ENCODE assay signal across 1 cellular context in the genomic region with DNA sequence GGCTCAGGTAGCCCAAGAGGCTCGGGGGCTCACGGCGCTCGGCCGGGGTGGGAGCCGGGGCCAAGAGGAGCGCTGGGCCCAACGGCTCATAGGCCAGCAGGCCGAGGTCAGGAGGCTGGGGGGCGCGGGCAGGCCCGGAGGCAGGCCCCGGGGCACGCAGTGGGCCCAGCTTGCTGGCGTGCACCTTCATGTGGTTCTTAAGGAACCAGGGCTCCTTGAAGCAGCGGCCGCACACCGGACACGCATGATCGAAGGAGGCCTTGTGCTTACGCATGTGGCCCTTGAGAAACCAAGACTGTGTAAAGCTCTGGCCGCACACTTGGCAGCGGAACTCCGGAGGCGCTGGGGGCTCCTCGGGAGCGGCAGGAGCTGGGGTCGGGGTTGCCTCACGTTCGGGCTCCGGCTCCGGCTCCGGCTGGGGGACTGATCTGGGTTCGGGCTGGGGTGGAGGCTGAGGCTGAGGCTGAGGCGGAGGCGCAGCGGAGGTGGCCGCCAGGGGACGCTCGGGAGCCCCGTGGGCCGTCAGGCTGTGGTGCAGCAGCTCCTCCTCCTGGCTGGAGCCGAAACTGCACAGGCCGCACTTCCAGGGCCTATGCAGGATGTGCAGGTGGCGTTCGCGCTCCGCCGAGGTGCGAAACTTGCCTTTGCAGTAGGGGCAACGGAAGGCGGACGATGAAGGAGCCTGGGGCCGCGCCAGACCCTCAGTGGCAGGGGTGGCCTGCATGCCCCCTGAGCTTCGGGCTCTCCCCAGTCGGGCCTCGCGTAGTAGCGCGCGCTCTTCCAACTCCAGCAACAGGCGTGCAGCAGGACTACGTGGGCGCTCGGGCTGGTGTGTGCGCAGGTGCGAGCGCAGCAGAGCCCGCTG.
TF ChIP-seq lines count a peak whose summit lies in the region.

No MANE protein-coding gene starts in this region.

TF ChIP-seq in HepG2, 621 proteins besides CTCF, POLR2A, EP300 and RAD21 (continued from another document and continues in another):
- TF ChIP-seq, protein P1, sequence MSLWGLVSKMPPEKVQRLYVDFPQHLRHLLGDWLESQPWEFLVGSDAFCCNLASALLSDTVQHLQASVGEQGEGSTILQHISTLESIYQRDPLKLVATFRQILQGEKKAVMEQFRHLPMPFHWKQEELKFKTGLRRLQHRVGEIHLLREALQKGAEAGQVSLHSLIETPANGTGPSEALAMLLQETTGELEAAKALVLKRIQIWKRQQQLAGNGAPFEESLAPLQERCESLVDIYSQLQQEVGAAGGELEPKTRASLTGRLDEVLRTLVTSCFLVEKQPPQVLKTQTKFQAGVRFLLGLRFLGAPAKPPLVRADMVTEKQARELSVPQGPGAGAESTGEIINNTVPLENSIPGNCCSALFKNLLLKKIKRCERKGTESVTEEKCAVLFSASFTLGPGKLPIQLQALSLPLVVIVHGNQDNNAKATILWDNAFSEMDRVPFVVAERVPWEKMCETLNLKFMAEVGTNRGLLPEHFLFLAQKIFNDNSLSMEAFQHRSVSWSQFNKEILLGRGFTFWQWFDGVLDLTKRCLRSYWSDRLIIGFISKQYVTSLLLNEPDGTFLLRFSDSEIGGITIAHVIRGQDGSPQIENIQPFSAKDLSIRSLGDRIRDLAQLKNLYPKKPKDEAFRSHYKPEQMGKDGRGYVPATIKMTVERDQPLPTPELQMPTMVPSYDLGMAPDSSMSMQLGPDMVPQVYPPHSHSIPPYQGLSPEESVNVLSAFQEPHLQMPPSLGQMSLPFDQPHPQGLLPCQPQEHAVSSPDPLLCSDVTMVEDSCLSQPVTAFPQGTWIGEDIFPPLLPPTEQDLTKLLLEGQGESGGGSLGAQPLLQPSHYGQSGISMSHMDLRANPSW (CRISPR knock-in tag; IDR thresholded peaks at IDR 0.05; ENCODE audit: borderline replicate concordance), result 0 out of 2 replicates have a peak, but pooled peaks have one; percentile 47
- TF ChIP-seq ZNF549 (CRISPR knock-in tag; IDR thresholded peaks at IDR 0.05), result no peak
- no peak for TF ChIP-seq JUND (CRISPR knock-in tag; IDR thresholded peaks at IDR 0.05)
- TF ChIP-seq, protein P2, sequence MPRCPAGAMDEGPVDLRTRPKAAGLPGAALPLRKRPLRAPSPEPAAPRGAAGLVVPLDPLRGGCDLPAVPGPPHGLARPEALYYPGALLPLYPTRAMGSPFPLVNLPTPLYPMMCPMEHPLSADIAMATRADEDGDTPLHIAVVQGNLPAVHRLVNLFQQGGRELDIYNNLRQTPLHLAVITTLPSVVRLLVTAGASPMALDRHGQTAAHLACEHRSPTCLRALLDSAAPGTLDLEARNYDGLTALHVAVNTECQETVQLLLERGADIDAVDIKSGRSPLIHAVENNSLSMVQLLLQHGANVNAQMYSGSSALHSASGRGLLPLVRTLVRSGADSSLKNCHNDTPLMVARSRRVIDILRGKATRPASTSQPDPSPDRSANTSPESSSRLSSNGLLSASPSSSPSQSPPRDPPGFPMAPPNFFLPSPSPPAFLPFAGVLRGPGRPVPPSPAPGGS (CRISPR knock-in tag; IDR thresholded peaks at IDR 0.05), result peak; percentile 82
- TF ChIP-seq NR2C2 (CRISPR knock-in tag; IDR thresholded peaks at IDR 0.05; ENCODE audit: borderline replicate concordance), result peak; percentile 68
- peak; percentile 64 for TF ChIP-seq TBX3 (IDR thresholded peaks at IDR 0.05; ENCODE audit: borderline replicate concordance)
- TF ChIP-seq TGIF2 (CRISPR knock-in tag; IDR thresholded peaks at IDR 0.05), result no peak
- TF ChIP-seq GABPA (IDR thresholded peaks at IDR 0.05; ENCODE audit: low read depth, low read length), result no peak
- TF ChIP-seq GABPA (CRISPR knock-in tag; IDR thresholded peaks at IDR 0.05; ENCODE audit: low read depth), result no peak
- TF ChIP-seq ZNF792 (CRISPR knock-in tag; IDR thresholded peaks at IDR 0.05), result peak; percentile 98
- no peak for TF ChIP-seq ZFP82 (CRISPR knock-in tag; IDR thresholded peaks at IDR 0.05; ENCODE audit: borderline replicate concordance)
- TF ChIP-seq ISX (CRISPR knock-in tag; conservative IDR thresholded peaks at IDR 0.05), result no peak
- no peak for TF ChIP-seq ZNF17 (CRISPR knock-in tag; IDR thresholded peaks at IDR 0.05)
- TF ChIP-seq ZIK1 (CRISPR knock-in tag; IDR thresholded peaks at IDR 0.05; ENCODE audit: borderline replicate concordance, low read depth), result peak; percentile 93
- TF ChIP-seq, protein P3, sequence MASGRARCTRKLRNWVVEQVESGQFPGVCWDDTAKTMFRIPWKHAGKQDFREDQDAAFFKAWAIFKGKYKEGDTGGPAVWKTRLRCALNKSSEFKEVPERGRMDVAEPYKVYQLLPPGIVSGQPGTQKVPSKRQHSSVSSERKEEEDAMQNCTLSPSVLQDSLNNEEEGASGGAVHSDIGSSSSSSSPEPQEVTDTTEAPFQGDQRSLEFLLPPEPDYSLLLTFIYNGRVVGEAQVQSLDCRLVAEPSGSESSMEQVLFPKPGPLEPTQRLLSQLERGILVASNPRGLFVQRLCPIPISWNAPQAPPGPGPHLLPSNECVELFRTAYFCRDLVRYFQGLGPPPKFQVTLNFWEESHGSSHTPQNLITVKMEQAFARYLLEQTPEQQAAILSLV (CRISPR knock-in tag; IDR thresholded peaks at IDR 0.05; ENCODE audit: borderline replicate concordance), result peak; percentile 92; the same call in 1 of the 2 replicates
- TF ChIP-seq, protein P4, sequence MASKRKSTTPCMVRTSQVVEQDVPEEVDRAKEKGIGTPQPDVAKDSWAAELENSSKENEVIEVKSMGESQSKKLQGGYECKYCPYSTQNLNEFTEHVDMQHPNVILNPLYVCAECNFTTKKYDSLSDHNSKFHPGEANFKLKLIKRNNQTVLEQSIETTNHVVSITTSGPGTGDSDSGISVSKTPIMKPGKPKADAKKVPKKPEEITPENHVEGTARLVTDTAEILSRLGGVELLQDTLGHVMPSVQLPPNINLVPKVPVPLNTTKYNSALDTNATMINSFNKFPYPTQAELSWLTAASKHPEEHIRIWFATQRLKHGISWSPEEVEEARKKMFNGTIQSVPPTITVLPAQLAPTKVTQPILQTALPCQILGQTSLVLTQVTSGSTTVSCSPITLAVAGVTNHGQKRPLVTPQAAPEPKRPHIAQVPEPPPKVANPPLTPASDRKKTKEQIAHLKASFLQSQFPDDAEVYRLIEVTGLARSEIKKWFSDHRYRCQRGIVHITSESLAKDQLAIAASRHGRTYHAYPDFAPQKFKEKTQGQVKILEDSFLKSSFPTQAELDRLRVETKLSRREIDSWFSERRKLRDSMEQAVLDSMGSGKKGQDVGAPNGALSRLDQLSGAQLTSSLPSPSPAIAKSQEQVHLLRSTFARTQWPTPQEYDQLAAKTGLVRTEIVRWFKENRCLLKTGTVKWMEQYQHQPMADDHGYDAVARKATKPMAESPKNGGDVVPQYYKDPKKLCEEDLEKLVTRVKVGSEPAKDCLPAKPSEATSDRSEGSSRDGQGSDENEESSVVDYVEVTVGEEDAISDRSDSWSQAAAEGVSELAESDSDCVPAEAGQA (IDR thresholded peaks at IDR 0.05; ENCODE audit: low read depth), result peak; percentile 81
- TF ChIP-seq, protein P4 (CRISPR knock-in tag; IDR thresholded peaks at IDR 0.05; ENCODE audit: borderline replicate concordance), result no peak
- peak; percentile 85 for TF ChIP-seq NRL (CRISPR knock-in tag; IDR thresholded peaks at IDR 0.05; ENCODE audit: borderline replicate concordance)
- TF ChIP-seq, protein P5, sequence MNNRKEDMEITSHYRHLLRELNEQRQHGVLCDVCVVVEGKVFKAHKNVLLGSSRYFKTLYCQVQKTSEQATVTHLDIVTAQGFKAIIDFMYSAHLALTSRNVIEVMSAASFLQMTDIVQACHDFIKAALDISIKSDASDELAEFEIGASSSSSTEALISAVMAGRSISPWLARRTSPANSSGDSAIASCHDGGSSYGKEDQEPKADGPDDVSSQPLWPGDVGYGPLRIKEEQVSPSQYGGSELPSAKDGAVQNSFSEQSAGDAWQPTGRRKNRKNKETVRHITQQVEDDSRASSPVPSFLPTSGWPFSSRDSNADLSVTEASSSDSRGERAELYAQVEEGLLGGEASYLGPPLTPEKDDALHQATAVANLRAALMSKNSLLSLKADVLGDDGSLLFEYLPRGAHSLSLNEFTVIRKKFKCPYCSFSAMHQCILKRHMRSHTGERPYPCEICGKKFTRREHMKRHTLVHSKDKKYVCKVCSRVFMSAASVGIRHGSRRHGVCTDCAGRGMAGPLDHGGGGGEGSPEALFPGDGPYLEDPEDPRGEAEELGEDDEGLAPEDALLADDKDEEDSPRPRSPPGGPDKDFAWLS (CRISPR knock-in tag; IDR thresholded peaks at IDR 0.05; ENCODE audit: borderline replicate concordance), result 0 out of 2 replicates have a peak, but pooled peaks have one; percentile 36
- peak; percentile 94; the same call in 1 of the 2 replicates for TF ChIP-seq ZMAT3 (CRISPR knock-in tag; conservative IDR thresholded peaks at IDR 0.05)
- TF ChIP-seq KDM1A (CRISPR knock-in tag; IDR thresholded peaks at IDR 0.05), result peak; percentile 47; the same call in 1 of the 2 replicates
- TF ChIP-seq SP5 (CRISPR knock-in tag; IDR thresholded peaks at IDR 0.05; ENCODE audit: borderline replicate concordance, low read depth), result peak; percentile 68; the same call in 1 of the 2 replicates
- TF ChIP-seq, protein P6, sequence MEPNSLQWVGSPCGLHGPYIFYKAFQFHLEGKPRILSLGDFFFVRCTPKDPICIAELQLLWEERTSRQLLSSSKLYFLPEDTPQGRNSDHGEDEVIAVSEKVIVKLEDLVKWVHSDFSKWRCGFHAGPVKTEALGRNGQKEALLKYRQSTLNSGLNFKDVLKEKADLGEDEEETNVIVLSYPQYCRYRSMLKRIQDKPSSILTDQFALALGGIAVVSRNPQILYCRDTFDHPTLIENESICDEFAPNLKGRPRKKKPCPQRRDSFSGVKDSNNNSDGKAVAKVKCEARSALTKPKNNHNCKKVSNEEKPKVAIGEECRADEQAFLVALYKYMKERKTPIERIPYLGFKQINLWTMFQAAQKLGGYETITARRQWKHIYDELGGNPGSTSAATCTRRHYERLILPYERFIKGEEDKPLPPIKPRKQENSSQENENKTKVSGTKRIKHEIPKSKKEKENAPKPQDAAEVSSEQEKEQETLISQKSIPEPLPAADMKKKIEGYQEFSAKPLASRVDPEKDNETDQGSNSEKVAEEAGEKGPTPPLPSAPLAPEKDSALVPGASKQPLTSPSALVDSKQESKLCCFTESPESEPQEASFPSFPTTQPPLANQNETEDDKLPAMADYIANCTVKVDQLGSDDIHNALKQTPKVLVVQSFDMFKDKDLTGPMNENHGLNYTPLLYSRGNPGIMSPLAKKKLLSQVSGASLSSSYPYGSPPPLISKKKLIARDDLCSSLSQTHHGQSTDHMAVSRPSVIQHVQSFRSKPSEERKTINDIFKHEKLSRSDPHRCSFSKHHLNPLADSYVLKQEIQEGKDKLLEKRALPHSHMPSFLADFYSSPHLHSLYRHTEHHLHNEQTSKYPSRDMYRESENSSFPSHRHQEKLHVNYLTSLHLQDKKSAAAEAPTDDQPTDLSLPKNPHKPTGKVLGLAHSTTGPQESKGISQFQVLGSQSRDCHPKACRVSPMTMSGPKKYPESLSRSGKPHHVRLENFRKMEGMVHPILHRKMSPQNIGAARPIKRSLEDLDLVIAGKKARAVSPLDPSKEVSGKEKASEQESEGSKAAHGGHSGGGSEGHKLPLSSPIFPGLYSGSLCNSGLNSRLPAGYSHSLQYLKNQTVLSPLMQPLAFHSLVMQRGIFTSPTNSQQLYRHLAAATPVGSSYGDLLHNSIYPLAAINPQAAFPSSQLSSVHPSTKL (CRISPR knock-in tag; IDR thresholded peaks at IDR 0.05), result peak; percentile 77
- TF ChIP-seq NR1H2 (CRISPR knock-in tag; IDR thresholded peaks at IDR 0.05; ENCODE audit: borderline replicate concordance, low read depth), result no peak
- peak; percentile 65; the same call in 1 of the 2 replicates for TF ChIP-seq RNF2 (conservative IDR thresholded peaks at IDR 0.05; ENCODE audit: low read depth)
- no peak; the same call in 1 of the 2 replicates for TF ChIP-seq NR2F2 (IDR thresholded peaks at IDR 0.05; ENCODE audit: borderline replicate concordance, low read depth)
- TF ChIP-seq, protein P7, sequence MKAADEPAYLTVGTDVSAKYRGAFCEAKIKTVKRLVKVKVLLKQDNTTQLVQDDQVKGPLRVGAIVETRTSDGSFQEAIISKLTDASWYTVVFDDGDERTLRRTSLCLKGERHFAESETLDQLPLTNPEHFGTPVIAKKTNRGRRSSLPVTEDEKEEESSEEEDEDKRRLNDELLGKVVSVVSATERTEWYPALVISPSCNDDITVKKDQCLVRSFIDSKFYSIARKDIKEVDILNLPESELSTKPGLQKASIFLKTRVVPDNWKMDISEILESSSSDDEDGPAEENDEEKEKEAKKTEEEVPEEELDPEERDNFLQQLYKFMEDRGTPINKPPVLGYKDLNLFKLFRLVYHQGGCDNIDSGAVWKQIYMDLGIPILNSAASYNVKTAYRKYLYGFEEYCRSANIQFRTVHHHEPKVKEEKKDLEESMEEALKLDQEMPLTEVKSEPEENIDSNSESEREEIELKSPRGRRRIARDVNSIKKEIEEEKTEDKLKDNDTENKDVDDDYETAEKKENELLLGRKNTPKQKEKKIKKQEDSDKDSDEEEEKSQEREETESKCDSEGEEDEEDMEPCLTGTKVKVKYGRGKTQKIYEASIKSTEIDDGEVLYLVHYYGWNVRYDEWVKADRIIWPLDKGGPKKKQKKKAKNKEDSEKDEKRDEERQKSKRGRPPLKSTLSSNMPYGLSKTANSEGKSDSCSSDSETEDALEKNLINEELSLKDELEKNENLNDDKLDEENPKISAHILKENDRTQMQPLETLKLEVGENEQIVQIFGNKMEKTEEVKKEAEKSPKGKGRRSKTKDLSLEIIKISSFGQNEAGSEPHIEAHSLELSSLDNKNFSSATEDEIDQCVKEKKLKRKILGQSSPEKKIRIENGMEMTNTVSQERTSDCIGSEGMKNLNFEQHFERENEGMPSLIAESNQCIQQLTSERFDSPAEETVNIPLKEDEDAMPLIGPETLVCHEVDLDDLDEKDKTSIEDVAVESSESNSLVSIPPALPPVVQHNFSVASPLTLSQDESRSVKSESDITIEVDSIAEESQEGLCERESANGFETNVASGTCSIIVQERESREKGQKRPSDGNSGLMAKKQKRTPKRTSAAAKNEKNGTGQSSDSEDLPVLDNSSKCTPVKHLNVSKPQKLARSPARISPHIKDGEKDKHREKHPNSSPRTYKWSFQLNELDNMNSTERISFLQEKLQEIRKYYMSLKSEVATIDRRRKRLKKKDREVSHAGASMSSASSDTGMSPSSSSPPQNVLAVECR (CRISPR knock-in tag; IDR thresholded peaks at IDR 0.05; ENCODE audit: borderline replicate concordance), result peak; percentile 88
- peak; percentile 85 for TF ChIP-seq ELF3 (CRISPR knock-in tag; IDR thresholded peaks at IDR 0.05)
- no peak for TF ChIP-seq ZNF224 (CRISPR knock-in tag; IDR thresholded peaks at IDR 0.05)
- TF ChIP-seq HMGA1 (CRISPR knock-in tag; conservative IDR thresholded peaks at IDR 0.05), result no peak
- TF ChIP-seq SSRP1 (CRISPR knock-in tag; IDR thresholded peaks at IDR 0.05), result no peak; the same call in 1 of the 2 replicates
- TF ChIP-seq ZNF607 (CRISPR knock-in tag; IDR thresholded peaks at IDR 0.05; ENCODE audit: borderline replicate concordance), result peak; percentile 66; the same call in 1 of the 2 replicates
